ENCODE assay signal across 20 cellular contexts in the genomic region with DNA sequence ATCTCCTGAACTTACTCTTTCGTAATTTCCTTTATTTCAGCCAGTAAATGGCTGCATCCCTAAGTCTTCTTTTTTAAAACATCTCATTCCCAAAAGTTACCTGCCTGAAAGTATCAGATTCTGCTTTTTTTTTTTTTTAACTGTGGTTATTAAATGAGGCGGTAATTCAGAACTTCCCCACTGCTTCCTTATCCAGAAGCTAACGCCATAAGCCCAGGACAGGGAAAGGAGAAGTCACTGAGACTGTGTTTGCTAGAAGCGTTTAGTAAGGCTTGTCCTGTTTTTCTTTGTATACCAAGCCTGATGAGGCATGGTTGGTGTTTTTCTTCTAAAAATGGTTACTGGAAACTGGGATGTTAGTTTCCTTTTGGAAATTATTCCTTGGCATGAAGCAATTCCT.
DNase-seq lines count a peak whose midpoint lies in the region; ATAC-seq and TF ChIP-seq lines count a peak whose summit lies in the region.
"Had no signal": no experiment of that assay in that cellular context is flagged by ENCODE, and none has a peak within 500 bp of the region (broad histone marks: within the 10 kb centered on the region; RNA-seq: fewer than 3 reads in every experiment).

No MANE protein-coding gene starts in this region.

- no peak overlapping the region for H3K27ac ChIP-seq in psoas muscle
- H3K27ac ChIP-seq: parathyroid adenoma, right lobe of liver had no signal

- no peak overlapping the region for H3K4me3 Mint-ChIP-seq in activated T-cell treated with anti-CD3 and anti-CD28 coated beads, Interleukin-2, amount 50 U/mL, for 24 hours
- no peak overlapping the region for H3K4me3 Mint-ChIP-seq in activated naive CD8-positive, alpha-beta T cell treated with anti-CD3 and anti-CD28 coated beads, Interleukin-2, amount 10 ng/mL, durations not matched to agents 7 days and 5 days
- no peak overlapping the region for H3K4me3 Mint-ChIP-seq in stimulated activated memory B cell treated with anti-CD40 and anti-IgM and Interleukin-4, amounts not matched to agents 10 μg/mL and 1 μg/mL and 100 μg/mL, for 72 hours
- H3K4me3 Mint-ChIP-seq: endodermal cell, IgD-negative memory B cell had no signal

- H3K9me3 Mint-ChIP-seq in activated T-cell treated with anti-CD3 and anti-CD28 coated beads, Interleukin-2, amount 50 U/mL, for 24 hours = no peaks in the 10 kb centered on the region
- H3K9me3 Mint-ChIP-seq in activated naive CD8-positive, alpha-beta T cell treated with anti-CD3 and anti-CD28 coated beads, Interleukin-2, amount 10 ng/mL, durations not matched to agents 7 days and 5 days = no peaks in the 10 kb centered on the region
- H3K9me3 Mint-ChIP-seq in stimulated activated memory B cell treated with anti-CD40 and anti-IgM and Interleukin-4, amounts not matched to agents 10 μg/mL and 1 μg/mL and 100 μg/mL, for 72 hours = no peaks in the 10 kb centered on the region
- H3K9me3 Mint-ChIP-seq: endodermal cell, IgD-negative memory B cell had no signal

- H3K4me1 Mint-ChIP-seq in activated T-cell treated with anti-CD3 and anti-CD28 coated beads, Interleukin-2, amount 50 U/mL, for 24 hours (ENCODE audit: low read depth) = peaks cover 99% of the 10 kb centered on the region
- peaks cover 64% of the 10 kb centered on the region for H3K4me1 Mint-ChIP-seq in activated naive CD8-positive, alpha-beta T cell treated with anti-CD3 and anti-CD28 coated beads, Interleukin-2, amount 10 ng/mL, durations not matched to agents 7 days and 5 days
- peaks cover 79% of the 10 kb centered on the region for H3K4me1 Mint-ChIP-seq in stimulated activated memory B cell treated with anti-CD40 and anti-IgM and Interleukin-4, amounts not matched to agents 10 μg/mL and 1 μg/mL and 100 μg/mL, for 72 hours

- TF ChIP-seq CTCF in psoas muscle (IDR thresholded peaks at IDR 0.05) = no peak

- DNase-seq in activated T-cell treated with anti-CD3 and anti-CD28 coated beads, Interleukin-2, amount 50 U/mL, for 24 hours = no peak
- no peak for DNase-seq in activated T-cell treated with anti-CD3 and anti-CD28 coated beads, Interleukin-2, amount 50 U/mL, for 48 hours
- DNase-seq in NOMO-1 treated with DMSO at 0.1 percent for 48 hours (lab: John Stamatoyannopoulos, UW; ENCODE audit: unreplicated experiment) (peak; percentile 23), psoas muscle (no peak), anterior cingulate cortex (lab: John Stamatoyannopoulos, UW) (no peak), T-helper 9 cell (no peak)
- DNase-seq in activated naive CD8-positive, alpha-beta T cell treated with anti-CD3 and anti-CD28 coated beads, Interleukin-2, amount 10 ng/mL, durations not matched to agents 7 days and 5 days = no peak
- DNase-seq: ACHN; activated effector memory CD4-positive, alpha-beta T cell treated with Interleukin-2 at 50 U/mL for 16 hours; aorta; MG63; NCI-H1694; NCI-H774; right lobe of liver; stimulated activated CD8-positive, alpha-beta memory T cell treated with anti-CD3 and anti-CD28 coated beads, Interleukin-4, amount 100 ng/mL, for 48 hours had no signal

- H3K4me1 ChIP-seq in psoas muscle = peaks cover 2% of the 10 kb centered on the region
- H3K4me1 ChIP-seq: right lobe of liver had no signal

- peak overlapping the region; percentile 97 for H3K27ac Mint-ChIP-seq in activated T-cell treated with anti-CD3 and anti-CD28 coated beads, Interleukin-2, amount 50 U/mL, for 24 hours
- peak overlapping the region; percentile 30 for H3K27ac Mint-ChIP-seq in activated naive CD8-positive, alpha-beta T cell treated with anti-CD3 and anti-CD28 coated beads, Interleukin-2, amount 10 ng/mL, durations not matched to agents 7 days and 5 days
- H3K27ac Mint-ChIP-seq in stimulated activated memory B cell treated with anti-CD40 and anti-IgM and Interleukin-4, amounts not matched to agents 10 μg/mL and 1 μg/mL and 100 μg/mL, for 72 hours = peak overlapping the region; percentile 89
- H3K27ac Mint-ChIP-seq: endodermal cell had no signal

- peaks cover 0 to 13% of the 10 kb centered on the region in 2 donors for H3K36me3 ChIP-seq in psoas muscle (ENCODE audit: insufficient read depth in 1 of 2, low read depth in 1 of 2)
- H3K36me3 ChIP-seq: MG63 had no signal

- no peaks in the 10 kb centered on the region for H3K27me3 ChIP-seq in psoas muscle (ENCODE audit: insufficient read depth in 3 of 3, low read length in 2 of 3)
- H3K27me3 ChIP-seq: MG63, right lobe of liver had no signal

- no peak for ATAC-seq in activated naive CD8-positive, alpha-beta T cell treated with anti-CD3 and anti-CD28 coated beads, Interleukin-2, amount 10 ng/mL, durations not matched to agents 7 days and 5 days (ENCODE audit: low read depth)
- ATAC-seq in stimulated activated memory B cell treated with anti-CD40 and anti-IgM and Interleukin-4, amounts not matched to agents 10 μg/mL and 1 μg/mL and 100 μg/mL, for 72 hours = no peak
- ATAC-seq in psoas muscle = no peak
- ATAC-seq: GM12878 had no signal

- 91 to 95% (median 93%) methylated on average over 4 of the region's 4 CpGs for WGBS in psoas muscle, 3 donors

- intact Hi-C loops in psoas muscle (cut with DNase I) = no loop called here

- H3K27me3 Mint-ChIP-seq in activated T-cell treated with anti-CD3 and anti-CD28 coated beads, Interleukin-2, amount 50 U/mL, for 24 hours = no peaks in the 10 kb centered on the region
- no peaks in the 10 kb centered on the region for H3K27me3 Mint-ChIP-seq in activated naive CD8-positive, alpha-beta T cell treated with anti-CD3 and anti-CD28 coated beads, Interleukin-2, amount 10 ng/mL, durations not matched to agents 7 days and 5 days
- no peaks in the 10 kb centered on the region for H3K27me3 Mint-ChIP-seq in stimulated activated memory B cell treated with anti-CD40 and anti-IgM and Interleukin-4, amounts not matched to agents 10 μg/mL and 1 μg/mL and 100 μg/mL, for 72 hours
- H3K27me3 Mint-ChIP-seq: IgD-negative memory B cell had no signal

- H3K4me3 ChIP-seq in psoas muscle = no peak overlapping the region
- H3K4me3 ChIP-seq: GM12878, MG63, right lobe of liver had no signal

- H3K9me3 ChIP-seq in psoas muscle = no peaks in the 10 kb centered on the region
- H3K9me3 ChIP-seq: MG63, right lobe of liver had no signal

- POLR2A ChIA-PET in activated naive CD8-positive, alpha-beta T cell treated with anti-CD3 and anti-CD28 coated beads, Interleukin-2, amount 10 ng/mL, durations not matched to agents 7 days and 5 days (lab: Charles Lee) = interaction anchor here (1.2 to 6.1 kb wide), 3 partner anchors 11 to 51 kb away, joined by 4 to 32 read pairs (median 7); no protein-coding TSS in a partner anchor

- peaks cover 97% of the 10 kb centered on the region for H3K36me3 Mint-ChIP-seq in activated T-cell treated with anti-CD3 and anti-CD28 coated beads, Interleukin-2, amount 50 U/mL, for 24 hours (ENCODE audit: low read depth)
- peaks cover 63% of the 10 kb centered on the region for H3K36me3 Mint-ChIP-seq in activated naive CD8-positive, alpha-beta T cell treated with anti-CD3 and anti-CD28 coated beads, Interleukin-2, amount 10 ng/mL, durations not matched to agents 7 days and 5 days
- peaks cover 69% of the 10 kb centered on the region for H3K36me3 Mint-ChIP-seq in stimulated activated memory B cell treated with anti-CD40 and anti-IgM and Interleukin-4, amounts not matched to agents 10 μg/mL and 1 μg/mL and 100 μg/mL, for 72 hours
- H3K36me3 Mint-ChIP-seq: IgD-negative memory B cell had no signal

Comparison
In these comparisons a context has a peak if more than half of its experiments do, and no peak if none do; other contexts are left out.
1. H3K27ac Mint-ChIP-seq: peak in every context shown above with its lines; median percentile 97 in activated T-cell treated with anti-CD3 and anti-CD28 coated beads, Interleukin-2, amount 50 U/mL, for 24 hours; 89 in stimulated activated memory B cell treated with anti-CD40 and anti-IgM and Interleukin-4, amounts not matched to agents 10 μg/mL and 1 μg/mL and 100 μg/mL, for 72 hours; 30 in activated naive CD8-positive, alpha-beta T cell treated with anti-CD3 and anti-CD28 coated beads, Interleukin-2, amount 10 ng/mL, durations not matched to agents 7 days and 5 days.